ENCODE assay signal across 9 cellular contexts in genomic region chr7:116782177-116782711, GRCh38.
A peak's percentile ranks its signal among the peaks of the same experiment; 100 is the strongest.
DNase-seq lines count a peak whose midpoint lies in the region; ATAC-seq and TF ChIP-seq lines count a peak whose summit lies in the region.
"Had no signal": no experiment of that assay in that cellular context is flagged by ENCODE, and none has a peak within 500 bp of the region (broad histone marks: within the 10 kb centered on the region; RNA-seq: fewer than 3 reads in every experiment).

No MANE protein-coding gene starts in this region.

- peaks cover 96% of the 10 kb centered on the region for H3K36me3 ChIP-seq in RWPE2 (ENCODE audit: low read depth)
- H3K36me3 ChIP-seq in tibial nerve = peaks cover 0 to 42% (median 0%) of the 10 kb centered on the region in 3 donors
- peaks cover 0 to 6% (median 0%) of the 10 kb centered on the region in 6 donors for H3K36me3 ChIP-seq in spleen
- H3K36me3 ChIP-seq: sigmoid colon had no signal

- DNase-seq in NCI-H2081 (lab: John Stamatoyannopoulos, UW) (peak; percentile 32 to 46), NCI-H2081 treated with DMSO at 0.1 percent for 48 hours (lab: John Stamatoyannopoulos, UW) (no peak), RWPE2 (ENCODE audit: low spot score) (no peak), fibroblast of villous mesenchyme (ENCODE audit: low read depth) (peak; percentile 50), tibial nerve (ENCODE audit: low spot score in 2 of 2) (no peak), ureter (ENCODE audit: low spot score) (no peak), spleen (no peak)
- DNase-seq: sigmoid colon had no signal

- H3K4me3 ChIP-seq in RWPE2 (ENCODE audit: severe bottlenecking) (no peak overlapping the region), fibroblast of villous mesenchyme (ENCODE audit: low read depth, low read length) (no peak overlapping the region), tibial nerve (no peak overlapping the region), spleen (no peak overlapping the region)
- H3K4me3 ChIP-seq: sigmoid colon had no signal

- intact Hi-C loops in spleen (cut with DNase I; ENCODE audit: low total_unique reads) = no loop called here

- peak; percentile 24 to 60 for TF ChIP-seq EP300 in tibial nerve (IDR thresholded peaks at IDR 0.05)

- H3K27me3 ChIP-seq in RWPE2 (ENCODE audit: insufficient read depth, poor library complexity, severe bottlenecking) (no peaks in the 10 kb centered on the region), tibial nerve (no peaks in the 10 kb centered on the region), spleen (replicated peaks in 1 of 7) (no peaks in the 10 kb centered on the region)
- H3K27me3 ChIP-seq: sigmoid colon had no signal

- WGBS in tibial nerve, 2 donors = 15 to 18% methylated on average over 1 of the region's 1 CpG
- 40 to 53% (median 43%) methylated on average over 1 of the region's 1 CpG for WGBS in spleen, 5 donors

- H3K9me3 ChIP-seq in RWPE2 (ENCODE audit: severe bottlenecking) (no peaks in the 10 kb centered on the region), tibial nerve (no peaks in the 10 kb centered on the region), spleen (no peaks in the 10 kb centered on the region)
- H3K9me3 ChIP-seq: sigmoid colon had no signal

- peak; percentile 60; the same call in 2 of the 3 replicates for ATAC-seq in RWPE2 (ENCODE audit: low read depth)
- ATAC-seq in GM18511 (IDR thresholded peaks at IDR 0.05; ENCODE audit: unreplicated experiment) = no peak

- H3K27ac ChIP-seq in RWPE2 (ENCODE audit: poor library complexity, severe bottlenecking) (no peak overlapping the region), tibial nerve (peak overlapping the region in 2 of 4 donors; percentile 75 to 79), spleen (no peak overlapping the region)

- TF ChIP-seq CTCF in RWPE2 (IDR thresholded peaks at IDR 0.05; ENCODE audit: poor library complexity, severe bottlenecking) (no peak), fibroblast of villous mesenchyme (IDR thresholded peaks at IDR 0.05; ENCODE audit: insufficient read depth, low read depth, low read length) (no peak), tibial nerve (IDR thresholded peaks at IDR 0.05) (no peak), spleen (IDR thresholded peaks at IDR 0.05 in 8 of 11, conservative IDR thresholded peaks at IDR 0.05 in 3 of 11) (no peak)

- TF ChIP-seq POLR2A in tibial nerve (IDR thresholded peaks at IDR 0.05) (no peak), spleen (IDR thresholded peaks at IDR 0.05) (no peak)

- H3K4me1 ChIP-seq in RWPE2 (ENCODE audit: insufficient read depth, poor library complexity, severe bottlenecking) = peaks cover 16% of the 10 kb centered on the region
- peaks cover 0 to 41% (median 15%) of the 10 kb centered on the region in 4 donors for H3K4me1 ChIP-seq in tibial nerve
- peaks cover 0 to 8% (median 0%) of the 10 kb centered on the region in 6 donors for H3K4me1 ChIP-seq in spleen

Comparison
In these comparisons a context has a peak if more than half of its experiments do, and no peak if none do; other contexts are left out.
1. DNase-seq: peak in NCI-H2081 (2 of 2) and fibroblast of villous mesenchyme (single experiment); none in NCI-H2081 treated with DMSO at 0.1 percent for 48 hours (single experiment), RWPE2 (single experiment), tibial nerve (0 of 2), ureter (single experiment) and spleen (single experiment).